Comparison of ENCODE assay signal across 19 cellular contexts in the genomic region with DNA sequence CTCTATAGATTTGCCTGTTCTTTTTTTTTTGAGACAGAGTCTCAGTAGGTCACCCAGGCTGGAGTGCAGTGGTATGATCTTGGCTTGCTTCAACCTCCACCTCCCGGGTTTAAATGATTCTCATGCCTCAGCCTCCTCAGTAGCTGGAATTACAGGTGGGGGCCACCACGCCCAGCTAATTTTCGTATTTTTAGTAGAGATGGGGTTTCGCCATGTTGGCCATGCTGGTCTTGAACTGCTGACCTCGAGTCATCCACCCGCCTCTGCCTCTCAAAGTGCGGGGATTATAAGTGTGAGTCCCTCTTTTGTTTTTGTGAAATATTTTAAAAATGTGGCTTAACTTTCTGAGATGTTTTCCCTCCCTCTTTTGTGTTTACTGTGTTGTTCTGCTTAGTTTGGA. TPM values are rescaled to one million over a fixed set of nuclear protein-coding genes. Genes with fewer than 3 reads are reported as not detected.
A peak's percentile ranks its signal among the peaks of the same experiment; 100 is the strongest.
DNase-seq lines count a peak whose midpoint lies in the region; ATAC-seq and TF ChIP-seq lines count a peak whose summit lies in the region.
"Had no signal": no experiment of that assay in that cellular context is flagged by ENCODE, and none has a peak within 500 bp of the region (broad histone marks: within the 10 kb centered on the region; RNA-seq: fewer than 3 reads in every experiment).

No MANE protein-coding gene starts in this region.

- H3K4me3 Mint-ChIP-seq in MCF 10A (ENCODE audit: unreplicated experiment): no peak overlapping the region
- no peak overlapping the region for H3K4me3 Mint-ChIP-seq in WTC11
- H3K4me3 Mint-ChIP-seq in endodermal cell: no peak overlapping the region
- no peak overlapping the region for H3K4me3 Mint-ChIP-seq in stimulated activated naive CD8-positive, alpha-beta T cell treated with anti-CD3 and anti-CD28 coated beads, Interleukin-15, amount 100 ng/mL, for 72 hours
- H3K4me3 Mint-ChIP-seq: dendritic cell treated with granulocyte-macrophage colony-stimulating factor and Interleukin-4, amounts not matched to agents 40 ng/mL and 50 ng/mL, for 4 days; nephron had no signal

- BruUV-seq in MCF 10A (replicated peaks; lab: Mats Ljungman, UMichigan): no TSS peak

- ATAC-seq in WTC11: no peak
- no peak for ATAC-seq in stimulated activated naive CD8-positive, alpha-beta T cell treated with anti-CD3 and anti-CD28 coated beads, Interleukin-15, amount 100 ng/mL, for 72 hours
- ATAC-seq: left cardiac atrium had no signal

- TF ChIP-seq CTCF in MCF 10A (IDR thresholded peaks at IDR 0.05; ENCODE audit: unreplicated experiment): no peak
- no peak for TF ChIP-seq CTCF in breast epithelium (IDR thresholded peaks at IDR 0.05)
- TF ChIP-seq CTCF in WTC11 (IDR thresholded peaks at IDR 0.05): no peak
- TF ChIP-seq CTCF in endodermal cell (conservative IDR thresholded peaks at IDR 0.05): no peak

- no peaks in the 10 kb centered on the region for H3K27me3 ChIP-seq in breast epithelium
- no peaks in the 10 kb centered on the region for H3K27me3 ChIP-seq in endodermal cell (ENCODE audit: control insufficient read depth, insufficient read depth, low read length, poor library complexity, severe bottlenecking)
- H3K27me3 ChIP-seq: cardiac muscle cell, MG63, Peyer's patch, sigmoid colon, vagina had no signal

- H3K27me3 Mint-ChIP-seq in MCF 10A (ENCODE audit: insufficient read depth, unreplicated experiment): no peaks in the 10 kb centered on the region
- H3K27me3 Mint-ChIP-seq in WTC11 (ENCODE audit: low read depth): no peaks in the 10 kb centered on the region
- H3K27me3 Mint-ChIP-seq in endodermal cell (ENCODE audit: insufficient read depth): no peaks in the 10 kb centered on the region
- H3K27me3 Mint-ChIP-seq in stimulated activated naive CD8-positive, alpha-beta T cell treated with anti-CD3 and anti-CD28 coated beads, Interleukin-15, amount 100 ng/mL, for 72 hours: no peaks in the 10 kb centered on the region
- H3K27me3 Mint-ChIP-seq: dendritic cell treated with granulocyte-macrophage colony-stimulating factor and Interleukin-4, amounts not matched to agents 40 ng/mL and 50 ng/mL, for 4 days had no signal

- H3K36me3 ChIP-seq in breast epithelium (no peaks in the 10 kb centered on the region), endodermal cell (ENCODE audit: control insufficient read depth, insufficient read depth, low read length) (peaks cover 73% of the 10 kb centered on the region)

- no peak for TF ChIP-seq POLR2A in breast epithelium (IDR thresholded peaks at IDR 0.05)

- no peak overlapping the region for H3K27ac ChIP-seq in breast epithelium
- no peak overlapping the region for H3K27ac ChIP-seq in endodermal cell (ENCODE audit: low read depth, low read length)
- H3K27ac ChIP-seq: cardiac muscle cell, Peyer's patch, sigmoid colon, vagina had no signal

- DNase-seq in MCF 10A (ENCODE audit: unreplicated experiment) (no peak), breast epithelium (ENCODE audit: low spot score in 2 of 2) (no peak), WTC11 (ENCODE audit: low spot score) (no peak), endodermal cell (no peak), HuH-7 (ENCODE audit: low spot score) (no peak), hepatic stellate cell (ENCODE audit: low spot score) (no peak)
- no peak for DNase-seq in stimulated activated naive CD8-positive, alpha-beta T cell treated with anti-CD3 and anti-CD28 coated beads, Interleukin-15, amount 100 ng/mL, for 72 hours
- DNase-seq: HCEC 1CT; left cardiac atrium; MG63; NCI-H1436 treated with DMSO at 0.1 percent for 48 hours; NCI-H510A treated with DMSO at 0.1 percent for 48 hours; Peyer's patch; sigmoid colon; stimulated activated CD4-positive, alpha-beta T cell treated with anti-CD3 and anti-CD28 coated beads, Interleukin-15, amount 100 ng/mL, for 24 hours had no signal

- H3K9me3 Mint-ChIP-seq in MCF 10A (ENCODE audit: unreplicated experiment): no peaks in the 10 kb centered on the region
- no peaks in the 10 kb centered on the region for H3K9me3 Mint-ChIP-seq in WTC11
- H3K9me3 Mint-ChIP-seq in endodermal cell: no peaks in the 10 kb centered on the region
- no peaks in the 10 kb centered on the region for H3K9me3 Mint-ChIP-seq in stimulated activated naive CD8-positive, alpha-beta T cell treated with anti-CD3 and anti-CD28 coated beads, Interleukin-15, amount 100 ng/mL, for 72 hours
- H3K9me3 Mint-ChIP-seq: dendritic cell treated with granulocyte-macrophage colony-stimulating factor and Interleukin-4, amounts not matched to agents 40 ng/mL and 50 ng/mL, for 4 days; nephron had no signal

- H3K9ac ChIP-seq in endodermal cell (ENCODE audit: extremely low read depth, low read length, poor library complexity, severe bottlenecking): no peak overlapping the region

- POLR2A ChIA-PET in MCF 10A (lab: Yijun Ruan, JAX) (no interaction called here), WTC11 (lab: Charles Lee) (no interaction called here)

- no peaks in the 10 kb centered on the region for H3K9me3 ChIP-seq in breast epithelium
- no peaks in the 10 kb centered on the region for H3K9me3 ChIP-seq in endodermal cell (ENCODE audit: control insufficient read depth, low read length)
- H3K9me3 ChIP-seq: MG63, Peyer's patch, sigmoid colon, vagina had no signal

- H3K27ac Mint-ChIP-seq in MCF 10A (ENCODE audit: low read depth, unreplicated experiment): peak overlapping the region; percentile 55
- H3K27ac Mint-ChIP-seq in WTC11: peak overlapping the region; percentile 51
- peak overlapping the region; percentile 35 for H3K27ac Mint-ChIP-seq in endodermal cell
- peak overlapping the region; percentile 27 to 77 for H3K27ac Mint-ChIP-seq in stimulated activated naive CD8-positive, alpha-beta T cell treated with anti-CD3 and anti-CD28 coated beads, Interleukin-15, amount 100 ng/mL, for 72 hours
- H3K27ac Mint-ChIP-seq: dendritic cell treated with granulocyte-macrophage colony-stimulating factor and Interleukin-4, amounts not matched to agents 40 ng/mL and 50 ng/mL, for 4 days; nephron had no signal

- H3K4me1 ChIP-seq in breast epithelium (no peaks in the 10 kb centered on the region), endodermal cell (ENCODE audit: control insufficient read depth, insufficient read depth, low read length) (no peaks in the 10 kb centered on the region)
- H3K4me1 ChIP-seq: Peyer's patch, vagina had no signal

- peaks cover 6% of the 10 kb centered on the region for H3K4me1 Mint-ChIP-seq in MCF 10A (ENCODE audit: insufficient read depth, unreplicated experiment)
- peaks cover 7% of the 10 kb centered on the region; the same call in 1 of the 2 replicates for H3K4me1 Mint-ChIP-seq in WTC11
- peaks cover 2% of the 10 kb centered on the region for H3K4me1 Mint-ChIP-seq in endodermal cell
- peaks cover 33% of the 10 kb centered on the region for H3K4me1 Mint-ChIP-seq in stimulated activated naive CD8-positive, alpha-beta T cell treated with anti-CD3 and anti-CD28 coated beads, Interleukin-15, amount 100 ng/mL, for 72 hours
- H3K4me1 Mint-ChIP-seq: nephron had no signal

- CTCF ChIA-PET in MCF 10A (lab: Yijun Ruan, JAX): no interaction called here
- CTCF ChIA-PET in WTC11 (lab: Charles Lee): no interaction called here

- intact Hi-C loops in MCF 10A (cut with micrococcal nuclease): no loop called here
- intact Hi-C loops in breast epithelium (cut with DNase I; ENCODE audit: low total_unique reads): no loop called here

- peaks cover 94% of the 10 kb centered on the region for H3K36me3 Mint-ChIP-seq in MCF 10A (ENCODE audit: insufficient read depth, unreplicated experiment)
- peaks cover 62% of the 10 kb centered on the region for H3K36me3 Mint-ChIP-seq in WTC11
- peaks cover 83% of the 10 kb centered on the region for H3K36me3 Mint-ChIP-seq in endodermal cell (ENCODE audit: low read depth)

- 94 to 95% methylated on average over 6 to 7 of the region's 7 CpGs for WGBS in endodermal cell (ENCODE audit: insufficient coverage in 1 of 2, insufficient read length in 1 of 2), 2 experiments

- no peak overlapping the region for H3K4me3 ChIP-seq in breast epithelium
- no peak overlapping the region for H3K4me3 ChIP-seq in endodermal cell (ENCODE audit: low read length)
- H3K4me3 ChIP-seq: cardiac muscle cell, MG63, Peyer's patch, sigmoid colon, vagina had no signal

TF ChIP-seq in WTC11, 78 proteins besides CTCF, POLR2A, EP300 and RAD21:
- no peak for TF ChIP-seq KAT7 (CRISPR knock-in tag; IDR thresholded peaks at IDR 0.05; ENCODE audit: borderline replicate concordance)
- TF ChIP-seq, protein P1, sequence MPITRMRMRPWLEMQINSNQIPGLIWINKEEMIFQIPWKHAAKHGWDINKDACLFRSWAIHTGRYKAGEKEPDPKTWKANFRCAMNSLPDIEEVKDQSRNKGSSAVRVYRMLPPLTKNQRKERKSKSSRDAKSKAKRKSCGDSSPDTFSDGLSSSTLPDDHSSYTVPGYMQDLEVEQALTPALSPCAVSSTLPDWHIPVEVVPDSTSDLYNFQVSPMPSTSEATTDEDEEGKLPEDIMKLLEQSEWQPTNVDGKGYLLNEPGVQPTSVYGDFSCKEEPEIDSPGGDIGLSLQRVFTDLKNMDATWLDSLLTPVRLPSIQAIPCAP (CRISPR knock-in tag; IDR thresholded peaks at IDR 0.05): no peak
- no peak for TF ChIP-seq ZNF317 (CRISPR knock-in tag; IDR thresholded peaks at IDR 0.05; ENCODE audit: borderline replicate concordance, low read depth)
- TF ChIP-seq ZBTB21 (CRISPR knock-in tag; IDR thresholded peaks at IDR 0.05; ENCODE audit: borderline replicate concordance): no peak
- no peak for TF ChIP-seq NR1H2 (CRISPR knock-in tag; IDR thresholded peaks at IDR 0.05)

RNA-seq across cellular contexts. Expression of a gene that starts 29.2 kb away (rescaled TPM):
- total RNA-seq in MCF 10A (2022) (173 and 218 TPM in 2 replicates), breast epithelium (10 to 100 TPM; 45.6 to 67.2 (median 55.4) TPM), WTC11 (2021) (316 to 363 TPM (median 335 TPM) in 3 replicates), endodermal cell (100 to 1,000 TPM; 245 to 287 TPM)
- polyA plus RNA-seq in endodermal cell (2013, experiment 1 of 2): 147 TPM
- polyA plus RNA-seq in endodermal cell (2013, experiment 2 of 2): 145 TPM

RNA-seq across cellular contexts. Expression of a gene that starts 54.7 kb away (rescaled TPM):
- total RNA-seq in MCF 10A (2022): 35.0 and 37.7 TPM in 2 replicates
- 10 to 100 TPM; 13.6 to 30.4 (median 21.6) TPM for total RNA-seq in breast epithelium
- total RNA-seq in WTC11 (2021): 22.9 to 24.2 TPM (median 24.2 TPM) in 3 replicates
- total RNA-seq in endodermal cell: 10 to 100 TPM; 35.1 to 36.6 TPM
- polyA plus RNA-seq in endodermal cell (2013, experiment 1 of 2): 28.9 TPM
- polyA plus RNA-seq in endodermal cell (2013, experiment 2 of 2): 33.2 TPM
